Comparison of ENCODE assay signal across 12 cellular contexts in the genomic region with DNA sequence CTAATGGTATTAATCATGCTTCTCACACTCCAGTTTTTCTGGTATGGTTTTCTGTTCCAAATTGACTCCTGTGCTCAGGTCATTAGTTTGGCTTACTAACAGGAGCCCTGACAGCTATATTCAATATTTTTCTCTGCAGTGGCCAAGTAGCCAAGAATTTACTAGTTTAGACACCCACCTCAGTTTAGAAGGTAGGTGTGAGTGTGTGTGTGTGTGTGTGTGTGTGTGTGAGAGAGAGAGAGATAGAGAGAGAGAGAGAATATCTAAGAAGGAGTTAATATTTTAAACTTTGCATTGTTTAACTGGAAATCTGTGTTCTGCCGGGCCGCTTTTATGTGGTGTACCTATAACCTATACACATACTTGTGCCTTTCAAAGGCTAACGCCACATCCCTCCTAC. TPM values are rescaled to one million over a fixed set of nuclear protein-coding genes. Genes with fewer than 3 reads are reported as not detected.
DNase-seq lines count a peak whose midpoint lies in the region; ATAC-seq and TF ChIP-seq lines count a peak whose summit lies in the region.
"Had no signal": no experiment of that assay in that cellular context is flagged by ENCODE, and none has a peak within 500 bp of the region (broad histone marks: within the 10 kb centered on the region; RNA-seq: fewer than 3 reads in every experiment).

No MANE protein-coding gene starts in this region.

- peak overlapping the region; percentile 68 for H3K27ac Mint-ChIP-seq in activated CD4-positive, alpha-beta T cell treated with anti-CD3 and anti-CD28 coated beads, Interleukin-2, amount 10 ng/mL, durations not matched to agents 24 days and 14 days
- peak overlapping the region; percentile 75 for H3K27ac Mint-ChIP-seq in activated CD8-positive, alpha-beta T cell treated with anti-CD3 and anti-CD28 coated beads for 36 hours

- no peak overlapping the region for H3K9ac ChIP-seq in iPS-15b (ENCODE audit: low read depth, low read length)
- H3K9ac ChIP-seq in skeletal muscle tissue (ENCODE audit: low read depth in 1 of 3, low read length in 3 of 3), result peak overlapping the region in 2 of 3 donors; percentile 66 to 71

- H3K27ac ChIP-seq in skeletal muscle tissue (ENCODE audit: low read depth, low read length), result peak overlapping the region; percentile 71
- H3K27ac ChIP-seq: suprapubic skin had no signal

- ATAC-seq in activated CD8-positive, alpha-beta T cell treated with anti-CD3 and anti-CD28 coated beads for 36 hours, result no peak
- ATAC-seq in omental fat pad (ENCODE audit: low FRiP score), result no peak
- ATAC-seq in GM21528 (IDR thresholded peaks at IDR 0.05; ENCODE audit: low FRiP score, unreplicated experiment), result no peak

- H3K4me1 ChIP-seq in iPS-15b (ENCODE audit: control insufficient read depth, insufficient read depth, low read length) (peaks cover 70% of the 10 kb centered on the region), skeletal muscle tissue (ENCODE audit: control insufficient read depth in 3 of 3, insufficient read depth in 3 of 3, low read length in 3 of 3) (peaks cover 74 to 79% (median 77%) of the 10 kb centered on the region in 3 donors)

- H3K4me3 ChIP-seq in iPS-15b (ENCODE audit: low read depth, low read length) (peak overlapping the region; percentile 52), skeletal muscle tissue (ENCODE audit: low read length in 3 of 3) (no peak overlapping the region)
- H3K4me3 ChIP-seq: suprapubic skin had no signal

- H3K4me3 Mint-ChIP-seq in activated CD4-positive, alpha-beta T cell treated with anti-CD3 and anti-CD28 coated beads, Interleukin-2, amount 10 ng/mL, durations not matched to agents 24 days and 14 days, result peak overlapping the region; percentile 72
- H3K4me3 Mint-ChIP-seq in activated CD8-positive, alpha-beta T cell treated with anti-CD3 and anti-CD28 coated beads for 36 hours, result peak overlapping the region; percentile 39

- H3K9me3 Mint-ChIP-seq in activated CD4-positive, alpha-beta T cell treated with anti-CD3 and anti-CD28 coated beads, Interleukin-2, amount 10 ng/mL, durations not matched to agents 24 days and 14 days, result no peaks in the 10 kb centered on the region
- H3K9me3 Mint-ChIP-seq in activated CD8-positive, alpha-beta T cell treated with anti-CD3 and anti-CD28 coated beads for 36 hours, result no peaks in the 10 kb centered on the region

- TF ChIP-seq CTCF in activated CD8-positive, alpha-beta T cell treated with anti-CD3 and anti-CD28 coated beads for 36 hours (IDR thresholded peaks at IDR 0.05), result no peak
- no peak for TF ChIP-seq CTCF in omental fat pad (IDR thresholded peaks at IDR 0.05)

- H3K9me3 ChIP-seq in iPS-15b (ENCODE audit: control insufficient read depth, insufficient read depth, low read length) (no peaks in the 10 kb centered on the region), skeletal muscle tissue (ENCODE audit: control insufficient read depth in 3 of 3, low read length in 3 of 3) (no peaks in the 10 kb centered on the region)
- H3K9me3 ChIP-seq: suprapubic skin had no signal

- peaks cover 48% of the 10 kb centered on the region for H3K36me3 Mint-ChIP-seq in activated CD4-positive, alpha-beta T cell treated with anti-CD3 and anti-CD28 coated beads, Interleukin-2, amount 10 ng/mL, durations not matched to agents 24 days and 14 days (ENCODE audit: low read depth)
- H3K36me3 Mint-ChIP-seq in activated CD8-positive, alpha-beta T cell treated with anti-CD3 and anti-CD28 coated beads for 36 hours (ENCODE audit: low read depth), result peaks cover 22% of the 10 kb centered on the region

- DNase-seq in activated CD4-positive, alpha-beta T cell treated with anti-CD3 and anti-CD28 coated beads, Interleukin-2, amount 10 ng/mL, durations not matched to agents 24 days and 14 days, result no peak
- no peak for DNase-seq in activated CD4-positive, alpha-beta T cell treated with anti-CD3 and anti-CD28 coated beads for 48 hours
- DNase-seq in activated CD8-positive, alpha-beta T cell treated with anti-CD3 and anti-CD28 coated beads for 36 hours, result no peak
- DNase-seq in SW480 (ENCODE audit: low spot score), result no peak
- DNase-seq in omental fat pad (ENCODE audit: low spot score), result no peak
- DNase-seq: NCI-H1436 treated with DMSO at 0.1 percent for 48 hours, NCI-H524 treated with DMSO at 0.1 percent for 48 hours, T-helper 9 cell had no signal

- H3K4me1 Mint-ChIP-seq in activated CD4-positive, alpha-beta T cell treated with anti-CD3 and anti-CD28 coated beads, Interleukin-2, amount 10 ng/mL, durations not matched to agents 24 days and 14 days, result peaks cover 77% of the 10 kb centered on the region
- H3K4me1 Mint-ChIP-seq in activated CD8-positive, alpha-beta T cell treated with anti-CD3 and anti-CD28 coated beads for 36 hours (ENCODE audit: low read depth), result peaks cover 86% of the 10 kb centered on the region

- POLR2A ChIA-PET in activated CD8-positive, alpha-beta T cell treated with anti-CD3 and anti-CD28 coated beads for 36 hours (lab: Charles Lee), result interaction anchor here (0.5 to 0.9 kb wide), 2 partner anchors 15 to 131 kb away, joined by 3 to 4 read pairs; no protein-coding TSS in a partner anchor

- H3K36me3 ChIP-seq in iPS-15b (ENCODE audit: control insufficient read depth, insufficient read depth, low read length) (no peaks in the 10 kb centered on the region), skeletal muscle tissue (ENCODE audit: control insufficient read depth in 3 of 3, insufficient read depth in 3 of 3, low read length in 3 of 3) (no peaks in the 10 kb centered on the region)
- H3K36me3 ChIP-seq: suprapubic skin had no signal

- no peaks in the 10 kb centered on the region for H3K27me3 ChIP-seq in iPS-15b (ENCODE audit: control insufficient read depth, insufficient read depth, low read length)
- no peaks in the 10 kb centered on the region for H3K27me3 ChIP-seq in skeletal muscle tissue (ENCODE audit: control insufficient read depth in 3 of 3, insufficient read depth in 3 of 3, low read length in 3 of 3)
- H3K27me3 ChIP-seq: suprapubic skin had no signal

- CTCF ChIA-PET in activated CD8-positive, alpha-beta T cell treated with anti-CD3 and anti-CD28 coated beads for 36 hours (lab: Charles Lee), result interaction anchor here (1.4 kb wide), 1 partner anchor 126 kb away, joined by 5 read pairs; no protein-coding TSS in a partner anchor

- H3K27me3 Mint-ChIP-seq in activated CD4-positive, alpha-beta T cell treated with anti-CD3 and anti-CD28 coated beads, Interleukin-2, amount 10 ng/mL, durations not matched to agents 24 days and 14 days, result no peaks in the 10 kb centered on the region
- H3K27me3 Mint-ChIP-seq in activated CD8-positive, alpha-beta T cell treated with anti-CD3 and anti-CD28 coated beads for 36 hours, result no peaks in the 10 kb centered on the region

- intact Hi-C loops in activated CD4-positive, alpha-beta T cell treated with anti-CD3 and anti-CD28 coated beads, Interleukin-2, amount 10 ng/mL, durations not matched to agents 24 days and 14 days (cut with micrococcal nuclease), result no loop called here
- intact Hi-C loops in activated CD8-positive, alpha-beta T cell treated with anti-CD3 and anti-CD28 coated beads for 36 hours (cut with micrococcal nuclease), result no loop called here

RNA-seq across cellular contexts. Expression of a gene that starts 18.5 kb away (rescaled TPM):
- 48.7 and 49.5 TPM in 2 replicates for total RNA-seq in activated CD4-positive, alpha-beta T cell treated with anti-CD3 and anti-CD28 coated beads, Interleukin-2, amount 10 ng/mL, durations not matched to agents 24 days and 14 days
- total RNA-seq in activated CD8-positive, alpha-beta T cell treated with anti-CD3 and anti-CD28 coated beads for 36 hours, result 10 to 100 TPM; 25.4 to 25.5 TPM
- 12.0 TPM for total RNA-seq in skeletal muscle tissue
- total RNA-seq in omental fat pad, result 10 to 100 TPM; 10.8 to 31.6 (median 14.3) TPM
